Comparison of ENCODE assay signal across 2 cellular contexts in the genomic region with DNA sequence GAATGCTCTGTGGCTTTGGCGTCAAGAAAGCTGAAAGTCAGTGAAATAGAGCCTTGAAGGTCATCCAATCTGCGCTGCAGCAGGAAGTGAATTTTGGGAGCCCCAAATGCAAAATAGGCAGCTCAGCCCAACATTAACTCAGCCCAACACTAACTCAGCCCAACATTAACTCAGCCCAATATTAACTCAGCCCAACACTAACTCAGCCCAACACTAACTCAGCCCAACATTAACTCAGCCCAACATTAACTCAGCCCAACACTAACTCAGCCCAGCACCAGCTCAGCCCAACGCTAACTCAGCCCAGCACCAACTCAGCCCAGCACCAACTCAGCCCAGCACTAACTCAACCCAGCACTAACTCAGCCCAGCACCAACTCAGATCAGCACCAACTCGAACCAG.
TF ChIP-seq lines count a peak whose summit lies in the region.

No MANE protein-coding gene starts in this region.

TF ChIP-seq in GM23338, 12 proteins besides CTCF, POLR2A, EP300 and RAD21 (continued from another document):
- TF ChIP-seq, protein P1, sequence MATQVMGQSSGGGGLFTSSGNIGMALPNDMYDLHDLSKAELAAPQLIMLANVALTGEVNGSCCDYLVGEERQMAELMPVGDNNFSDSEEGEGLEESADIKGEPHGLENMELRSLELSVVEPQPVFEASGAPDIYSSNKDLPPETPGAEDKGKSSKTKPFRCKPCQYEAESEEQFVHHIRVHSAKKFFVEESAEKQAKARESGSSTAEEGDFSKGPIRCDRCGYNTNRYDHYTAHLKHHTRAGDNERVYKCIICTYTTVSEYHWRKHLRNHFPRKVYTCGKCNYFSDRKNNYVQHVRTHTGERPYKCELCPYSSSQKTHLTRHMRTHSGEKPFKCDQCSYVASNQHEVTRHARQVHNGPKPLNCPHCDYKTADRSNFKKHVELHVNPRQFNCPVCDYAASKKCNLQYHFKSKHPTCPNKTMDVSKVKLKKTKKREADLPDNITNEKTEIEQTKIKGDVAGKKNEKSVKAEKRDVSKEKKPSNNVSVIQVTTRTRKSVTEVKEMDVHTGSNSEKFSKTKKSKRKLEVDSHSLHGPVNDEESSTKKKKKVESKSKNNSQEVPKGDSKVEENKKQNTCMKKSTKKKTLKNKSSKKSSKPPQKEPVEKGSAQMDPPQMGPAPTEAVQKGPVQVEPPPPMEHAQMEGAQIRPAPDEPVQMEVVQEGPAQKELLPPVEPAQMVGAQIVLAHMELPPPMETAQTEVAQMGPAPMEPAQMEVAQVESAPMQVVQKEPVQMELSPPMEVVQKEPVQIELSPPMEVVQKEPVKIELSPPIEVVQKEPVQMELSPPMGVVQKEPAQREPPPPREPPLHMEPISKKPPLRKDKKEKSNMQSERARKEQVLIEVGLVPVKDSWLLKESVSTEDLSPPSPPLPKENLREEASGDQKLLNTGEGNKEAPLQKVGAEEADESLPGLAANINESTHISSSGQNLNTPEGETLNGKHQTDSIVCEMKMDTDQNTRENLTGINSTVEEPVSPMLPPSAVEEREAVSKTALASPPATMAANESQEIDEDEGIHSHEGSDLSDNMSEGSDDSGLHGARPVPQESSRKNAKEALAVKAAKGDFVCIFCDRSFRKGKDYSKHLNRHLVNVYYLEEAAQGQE (IDR thresholded peaks at IDR 0.05; ENCODE audit: unreplicated experiment): no peak
- TF ChIP-seq, protein P2, sequence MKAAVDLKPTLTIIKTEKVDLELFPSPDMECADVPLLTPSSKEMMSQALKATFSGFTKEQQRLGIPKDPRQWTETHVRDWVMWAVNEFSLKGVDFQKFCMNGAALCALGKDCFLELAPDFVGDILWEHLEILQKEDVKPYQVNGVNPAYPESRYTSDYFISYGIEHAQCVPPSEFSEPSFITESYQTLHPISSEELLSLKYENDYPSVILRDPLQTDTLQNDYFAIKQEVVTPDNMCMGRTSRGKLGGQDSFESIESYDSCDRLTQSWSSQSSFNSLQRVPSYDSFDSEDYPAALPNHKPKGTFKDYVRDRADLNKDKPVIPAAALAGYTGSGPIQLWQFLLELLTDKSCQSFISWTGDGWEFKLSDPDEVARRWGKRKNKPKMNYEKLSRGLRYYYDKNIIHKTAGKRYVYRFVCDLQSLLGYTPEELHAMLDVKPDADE (IDR thresholded peaks at IDR 0.05): no peak
- no peak for TF ChIP-seq CREB1 (CRISPR knock-in tag; IDR thresholded peaks at IDR 0.05; ENCODE audit: low read depth)
- no peak for TF ChIP-seq EZH2 (IDR thresholded peaks at IDR 0.05; ENCODE audit: low read depth, unreplicated experiment)
- no peak for TF ChIP-seq JUNB (IDR thresholded peaks at IDR 0.05; ENCODE audit: unreplicated experiment)
- TF ChIP-seq, protein P3, sequence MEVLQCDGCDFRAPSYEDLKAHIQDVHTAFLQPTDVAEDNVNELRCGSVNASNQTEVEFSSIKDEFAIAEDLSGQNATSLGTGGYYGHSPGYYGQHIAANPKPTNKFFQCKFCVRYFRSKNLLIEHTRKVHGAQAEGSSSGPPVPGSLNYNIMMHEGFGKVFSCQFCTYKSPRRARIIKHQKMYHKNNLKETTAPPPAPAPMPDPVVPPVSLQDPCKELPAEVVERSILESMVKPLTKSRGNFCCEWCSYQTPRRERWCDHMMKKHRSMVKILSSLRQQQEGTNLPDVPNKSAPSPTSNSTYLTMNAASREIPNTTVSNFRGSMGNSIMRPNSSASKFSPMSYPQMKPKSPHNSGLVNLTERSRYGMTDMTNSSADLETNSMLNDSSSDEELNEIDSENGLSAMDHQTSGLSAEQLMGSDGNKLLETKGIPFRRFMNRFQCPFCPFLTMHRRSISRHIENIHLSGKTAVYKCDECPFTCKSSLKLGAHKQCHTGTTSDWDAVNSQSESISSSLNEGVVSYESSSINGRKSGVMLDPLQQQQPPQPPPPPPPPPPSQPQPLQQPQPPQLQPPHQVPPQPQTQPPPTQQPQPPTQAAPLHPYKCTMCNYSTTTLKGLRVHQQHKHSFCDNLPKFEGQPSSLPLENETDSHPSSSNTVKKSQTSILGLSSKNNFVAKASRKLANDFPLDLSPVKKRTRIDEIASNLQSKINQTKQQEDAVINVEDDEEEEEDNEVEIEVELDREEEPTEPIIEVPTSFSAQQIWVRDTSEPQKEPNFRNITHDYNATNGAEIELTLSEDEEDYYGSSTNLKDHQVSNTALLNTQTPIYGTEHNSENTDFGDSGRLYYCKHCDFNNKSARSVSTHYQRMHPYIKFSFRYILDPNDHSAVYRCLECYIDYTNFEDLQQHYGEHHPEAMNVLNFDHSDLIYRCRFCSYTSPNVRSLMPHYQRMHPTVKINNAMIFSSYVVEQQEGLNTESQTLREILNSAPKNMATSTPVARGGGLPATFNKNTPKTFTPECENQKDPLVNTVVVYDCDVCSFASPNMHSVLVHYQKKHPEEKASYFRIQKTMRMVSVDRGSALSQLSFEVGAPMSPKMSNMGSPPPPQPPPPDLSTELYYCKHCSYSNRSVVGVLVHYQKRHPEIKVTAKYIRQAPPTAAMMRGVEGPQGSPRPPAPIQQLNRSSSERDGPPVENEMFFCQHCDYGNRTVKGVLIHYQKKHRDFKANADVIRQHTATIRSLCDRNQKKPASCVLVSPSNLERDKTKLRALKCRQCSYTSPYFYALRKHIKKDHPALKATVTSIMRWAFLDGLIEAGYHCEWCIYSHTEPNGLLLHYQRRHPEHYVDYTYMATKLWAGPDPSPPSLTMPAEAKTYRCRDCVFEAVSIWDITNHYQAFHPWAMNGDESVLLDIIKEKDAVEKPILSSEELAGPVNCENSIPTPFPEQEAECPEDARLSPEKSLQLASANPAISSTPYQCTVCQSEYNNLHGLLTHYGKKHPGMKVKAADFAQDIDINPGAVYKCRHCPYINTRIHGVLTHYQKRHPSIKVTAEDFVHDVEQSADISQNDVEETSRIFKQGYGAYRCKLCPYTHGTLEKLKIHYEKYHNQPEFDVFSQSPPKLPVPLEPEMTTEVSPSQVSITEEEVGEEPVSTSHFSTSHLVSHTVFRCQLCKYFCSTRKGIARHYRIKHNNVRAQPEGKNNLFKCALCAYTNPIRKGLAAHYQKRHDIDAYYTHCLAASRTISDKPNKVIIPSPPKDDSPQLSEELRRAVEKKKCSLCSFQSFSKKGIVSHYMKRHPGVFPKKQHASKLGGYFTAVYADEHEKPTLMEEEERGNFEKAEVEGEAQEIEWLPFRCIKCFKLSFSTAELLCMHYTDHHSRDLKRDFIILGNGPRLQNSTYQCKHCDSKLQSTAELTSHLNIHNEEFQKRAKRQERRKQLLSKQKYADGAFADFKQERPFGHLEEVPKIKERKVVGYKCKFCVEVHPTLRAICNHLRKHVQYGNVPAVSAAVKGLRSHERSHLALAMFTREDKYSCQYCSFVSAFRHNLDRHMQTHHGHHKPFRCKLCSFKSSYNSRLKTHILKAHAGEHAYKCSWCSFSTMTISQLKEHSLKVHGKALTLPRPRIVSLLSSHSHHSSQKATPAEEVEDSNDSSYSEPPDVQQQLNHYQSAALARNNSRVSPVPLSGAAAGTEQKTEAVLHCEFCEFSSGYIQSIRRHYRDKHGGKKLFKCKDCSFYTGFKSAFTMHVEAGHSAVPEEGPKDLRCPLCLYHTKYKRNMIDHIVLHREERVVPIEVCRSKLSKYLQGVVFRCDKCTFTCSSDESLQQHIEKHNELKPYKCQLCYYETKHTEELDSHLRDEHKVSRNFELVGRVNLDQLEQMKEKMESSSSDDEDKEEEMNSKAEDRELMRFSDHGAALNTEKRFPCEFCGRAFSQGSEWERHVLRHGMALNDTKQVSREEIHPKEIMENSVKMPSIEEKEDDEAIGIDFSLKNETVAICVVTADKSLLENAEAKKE (CRISPR knock-in tag; IDR thresholded peaks at IDR 0.05): no peak

TF ChIP-seq in K562, 482 proteins besides CTCF, POLR2A, EP300 and RAD21 (continued from another document):
- TF ChIP-seq, protein P4, sequence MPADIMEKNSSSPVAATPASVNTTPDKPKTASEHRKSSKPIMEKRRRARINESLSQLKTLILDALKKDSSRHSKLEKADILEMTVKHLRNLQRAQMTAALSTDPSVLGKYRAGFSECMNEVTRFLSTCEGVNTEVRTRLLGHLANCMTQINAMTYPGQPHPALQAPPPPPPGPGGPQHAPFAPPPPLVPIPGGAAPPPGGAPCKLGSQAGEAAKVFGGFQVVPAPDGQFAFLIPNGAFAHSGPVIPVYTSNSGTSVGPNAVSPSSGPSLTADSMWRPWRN (IDR thresholded peaks at IDR 0.05; ENCODE audit: low read depth): no peak
